Comparison of ENCODE assay signal across 20 cellular contexts in the genomic region with DNA sequence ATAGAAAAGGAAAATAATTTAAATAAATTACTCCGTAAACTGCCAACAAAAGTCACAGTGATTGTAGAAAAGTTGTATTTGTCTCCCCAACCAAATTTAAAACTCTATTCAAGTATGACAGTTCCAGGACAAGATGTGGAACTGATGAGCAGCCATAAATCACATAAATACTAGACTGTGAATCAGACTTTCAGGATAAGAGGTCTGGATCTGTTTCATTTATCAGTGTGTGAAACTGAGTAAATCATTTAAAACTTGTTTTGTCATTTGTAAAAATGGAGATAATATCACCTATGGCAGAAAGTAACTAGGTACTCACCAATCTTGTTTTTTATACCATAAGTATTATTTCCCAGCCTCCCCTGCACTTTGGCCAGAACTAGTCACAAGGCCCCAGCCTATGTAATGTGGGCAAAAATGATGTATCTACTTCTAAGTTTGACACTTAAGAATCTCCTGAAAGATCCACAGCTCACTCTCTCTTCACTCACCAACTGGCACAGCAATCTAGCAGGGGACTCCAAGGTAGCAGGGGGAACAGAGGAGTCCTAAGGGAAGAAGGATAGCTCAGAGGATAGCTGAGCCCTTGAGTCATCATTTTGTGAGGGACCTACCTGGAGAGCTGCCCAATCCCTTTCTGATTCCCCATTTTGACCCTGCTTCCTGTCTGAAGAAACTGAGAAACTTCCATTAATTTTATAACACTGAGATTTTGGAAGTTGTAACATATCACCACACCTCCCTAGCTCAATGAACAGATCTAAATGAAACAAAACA. TPM values are rescaled to one million over a fixed set of nuclear protein-coding genes. Genes with fewer than 3 reads are reported as not detected.
DNase-seq lines count a peak whose midpoint lies in the region; ATAC-seq, FAIRE-seq and TF ChIP-seq lines count a peak whose summit lies in the region.
"Had no signal": no experiment of that assay in that cellular context is flagged by ENCODE, and none has a peak within 500 bp of the region (broad histone marks: within the 10 kb centered on the region; RNA-seq: fewer than 3 reads in every experiment).

No MANE protein-coding gene starts in this region.

- FAIRE-seq in bronchial epithelial cell (lab: Jason Lieb, UNC) = no peak
- FAIRE-seq: D721Med had no signal

- peak; percentile 13 for DNase-seq in stimulated activated CD4-positive, alpha-beta T cell treated with anti-CD3 and anti-CD28 coated beads, Interleukin-1b, Interleukin-23, amount 100 ng/mL, for 48 hours
- no peak for DNase-seq in stimulated activated CD4-positive, alpha-beta T cell treated with anti-CD3 and anti-CD28 coated beads, Interleukin-4, amount 100 ng/mL, for 24 hours
- DNase-seq in M059J (ENCODE audit: low read depth) (peak; percentile 77), bronchial epithelial cell (ENCODE audit: low read depth) (peak; percentile 31), nephron progenitor cell (no peak), ascending aorta (ENCODE audit: low spot score in 2 of 2) (no peak)
- DNase-seq in stimulated activated effector memory CD8-positive, alpha-beta T cell treated with anti-CD3 and anti-CD28 coated beads, Interleukin-12 subunit alpha, Interleukin-12 subunit beta, amount 100 ng/mL, for 72 hours (ENCODE audit: low spot score in 2 of 2) = no peak
- DNase-seq: activated CD8-positive, alpha-beta memory T cell treated with anti-CD3 and anti-CD28 coated beads, Interleukin-2, amount 50 U/mL, for 48 hours; adrenal gland; BE2C; erythroblast; GOT3; hypothalamus; NCI-H1436 treated with DMSO at 0.1 percent for 48 hours; pancreas; spleen; stomach had no signal

- no peak overlapping the region for H3K4me3 Mint-ChIP-seq in stimulated activated effector memory CD8-positive, alpha-beta T cell treated with anti-CD3 and anti-CD28 coated beads, Interleukin-12 subunit alpha, Interleukin-12 subunit beta, amount 100 ng/mL, for 72 hours
- no peak overlapping the region for H3K4me3 Mint-ChIP-seq in nephron progenitor cell
- H3K4me3 Mint-ChIP-seq: dendritic cell treated with granulocyte-macrophage colony-stimulating factor and Interleukin-4, amounts not matched to agents 40 ng/mL and 50 ng/mL, for 4 days had no signal

- H3K27me3 ChIP-seq in bronchial epithelial cell (ENCODE audit: control insufficient read depth, insufficient read depth, low read length) (no peaks in the 10 kb centered on the region), ascending aorta (no peaks in the 10 kb centered on the region)
- H3K27me3 ChIP-seq: adrenal gland, BE2C, pancreas, spleen, stomach had no signal

- ATAC-seq in stimulated activated effector memory CD8-positive, alpha-beta T cell treated with anti-CD3 and anti-CD28 coated beads, Interleukin-12 subunit alpha, Interleukin-12 subunit beta, amount 100 ng/mL, for 72 hours = peak; percentile 74
- no peak for ATAC-seq in HG03520 (IDR thresholded peaks at IDR 0.05; ENCODE audit: unreplicated experiment)
- ATAC-seq: pancreas had no signal

- H3K9me3 Mint-ChIP-seq in stimulated activated effector memory CD8-positive, alpha-beta T cell treated with anti-CD3 and anti-CD28 coated beads, Interleukin-12 subunit alpha, Interleukin-12 subunit beta, amount 100 ng/mL, for 72 hours = no peaks in the 10 kb centered on the region
- peaks cover 3% of the 10 kb centered on the region for H3K9me3 Mint-ChIP-seq in nephron progenitor cell
- H3K9me3 Mint-ChIP-seq: dendritic cell treated with granulocyte-macrophage colony-stimulating factor and Interleukin-4, amounts not matched to agents 40 ng/mL and 50 ng/mL, for 4 days had no signal

- H3K36me3 ChIP-seq in bronchial epithelial cell (ENCODE audit: control insufficient read depth, insufficient read depth, low read length) (peaks cover 1% of the 10 kb centered on the region), ascending aorta (peaks cover 4 to 5% of the 10 kb centered on the region in 2 donors)
- H3K36me3 ChIP-seq: adrenal gland, BE2C, pancreas had no signal

- no peak overlapping the region for H3K27ac ChIP-seq in ascending aorta
- H3K27ac ChIP-seq: adrenal gland, pancreas, spleen, stomach had no signal

- H3K4me3 ChIP-seq in bronchial epithelial cell (ENCODE audit: low read depth, low read length) (no peak overlapping the region), ascending aorta (no peak overlapping the region)
- H3K4me3 ChIP-seq: adrenal gland, pancreas, spleen, stomach had no signal

- H3K36me3 Mint-ChIP-seq in stimulated activated effector memory CD8-positive, alpha-beta T cell treated with anti-CD3 and anti-CD28 coated beads, Interleukin-12 subunit alpha, Interleukin-12 subunit beta, amount 100 ng/mL, for 72 hours = peaks cover 45% of the 10 kb centered on the region
- peaks cover 37% of the 10 kb centered on the region for H3K36me3 Mint-ChIP-seq in nephron progenitor cell (ENCODE audit: low read depth)

- H3K27ac Mint-ChIP-seq in stimulated activated effector memory CD8-positive, alpha-beta T cell treated with anti-CD3 and anti-CD28 coated beads, Interleukin-12 subunit alpha, Interleukin-12 subunit beta, amount 100 ng/mL, for 72 hours = no peak overlapping the region
- H3K27ac Mint-ChIP-seq in nephron progenitor cell = no peak overlapping the region
- H3K27ac Mint-ChIP-seq: dendritic cell treated with granulocyte-macrophage colony-stimulating factor and Interleukin-4, amounts not matched to agents 40 ng/mL and 50 ng/mL, for 4 days had no signal

- intact Hi-C loops in ascending aorta (cut with DNase I) = no loop called here

- peaks cover 4% of the 10 kb centered on the region for H3K27me3 Mint-ChIP-seq in nephron progenitor cell (ENCODE audit: low read depth, poor library complexity)
- H3K27me3 Mint-ChIP-seq: dendritic cell treated with granulocyte-macrophage colony-stimulating factor and Interleukin-4, amounts not matched to agents 40 ng/mL and 50 ng/mL, for 4 days had no signal

- TF ChIP-seq CTCF in bronchial epithelial cell (IDR thresholded peaks at IDR 0.05; ENCODE audit: insufficient read depth, low read length, severe bottlenecking) = no peak
- no peak for TF ChIP-seq CTCF in nephron progenitor cell (IDR thresholded peaks at IDR 0.05)
- no peak for TF ChIP-seq CTCF in ascending aorta (IDR thresholded peaks at IDR 0.05)

- no peaks in the 10 kb centered on the region for H3K9me3 ChIP-seq in ascending aorta
- H3K9me3 ChIP-seq: adrenal gland, BE2C, pancreas, spleen, stomach had no signal

- peaks cover 7% of the 10 kb centered on the region for H3K4me1 Mint-ChIP-seq in stimulated activated effector memory CD8-positive, alpha-beta T cell treated with anti-CD3 and anti-CD28 coated beads, Interleukin-12 subunit alpha, Interleukin-12 subunit beta, amount 100 ng/mL, for 72 hours
- H3K4me1 Mint-ChIP-seq in nephron progenitor cell = peaks cover 21% of the 10 kb centered on the region

- no peaks in the 10 kb centered on the region for H3K4me1 ChIP-seq in ascending aorta
- H3K4me1 ChIP-seq: adrenal gland, BE2C, pancreas, stomach had no signal

RNA-seq across cellular contexts. Expression of a gene that starts 31.6 kb away (rescaled TPM):
- total RNA-seq in M059J (2014; rRNA removed; shearing (Covaris generic)) = 15.7 and 21.1 TPM in 2 replicates
- 17.4 and 17.9 TPM in 2 replicates for total RNA-seq in bronchial epithelial cell
- 3.7 TPM for total RNA-seq in ascending aorta

Comparison
In these comparisons a context has a peak if more than half of its experiments do, and no peak if none do; other contexts are left out.
1. DNase-seq: peak in stimulated activated CD4-positive, alpha-beta T cell treated with anti-CD3 and anti-CD28 coated beads, Interleukin-1b, Interleukin-23, amount 100 ng/mL, for 48 hours (single experiment), M059J (single experiment) and bronchial epithelial cell (single experiment); none in stimulated activated CD4-positive, alpha-beta T cell treated with anti-CD3 and anti-CD28 coated beads, Interleukin-4, amount 100 ng/mL, for 24 hours (single experiment), stimulated activated effector memory CD8-positive, alpha-beta T cell treated with anti-CD3 and anti-CD28 coated beads, Interleukin-12 subunit alpha, Interleukin-12 subunit beta, amount 100 ng/mL, for 72 hours (0 of 2), nephron progenitor cell (single experiment) and ascending aorta (0 of 2).